In the genomic region with DNA sequence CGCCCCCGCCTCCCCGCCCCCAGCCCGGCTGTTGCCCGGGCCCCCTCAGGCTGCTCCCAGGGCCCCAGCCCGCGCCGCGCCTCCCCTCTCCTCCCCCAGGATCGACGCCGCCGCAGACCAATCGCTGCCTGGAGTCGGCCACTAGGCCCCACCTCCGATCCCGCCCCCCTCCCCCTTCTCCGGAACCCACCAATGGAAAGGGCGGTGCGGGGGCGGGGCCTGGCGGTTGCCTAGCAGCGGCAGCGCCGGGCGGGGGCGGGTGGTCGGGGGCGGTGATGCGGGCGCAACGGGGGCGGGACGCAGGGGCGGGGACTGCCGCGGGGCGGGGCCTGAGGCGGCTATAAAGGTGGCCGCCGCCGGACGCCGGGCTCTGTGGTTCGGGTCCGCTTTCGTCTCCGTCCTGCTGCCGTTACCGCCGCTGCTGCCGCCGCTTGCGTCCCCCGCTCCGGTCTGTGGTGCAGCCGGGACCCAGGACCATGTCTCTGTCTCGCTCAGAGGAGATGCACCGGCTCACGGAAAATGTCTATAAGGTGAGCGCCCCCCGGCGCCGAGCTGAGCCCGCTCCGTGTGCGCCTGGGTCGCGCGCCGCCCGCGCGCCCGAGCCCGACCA, we compare ENCODE assay signal across 8 cellular contexts. TPM values are rescaled to one million over a fixed set of nuclear protein-coding genes. Genes with fewer than 3 reads are reported as not detected.
DNase-seq lines count a peak whose midpoint lies in the region; ATAC-seq and TF ChIP-seq lines count a peak whose summit lies in the region.

A gene with protein sequence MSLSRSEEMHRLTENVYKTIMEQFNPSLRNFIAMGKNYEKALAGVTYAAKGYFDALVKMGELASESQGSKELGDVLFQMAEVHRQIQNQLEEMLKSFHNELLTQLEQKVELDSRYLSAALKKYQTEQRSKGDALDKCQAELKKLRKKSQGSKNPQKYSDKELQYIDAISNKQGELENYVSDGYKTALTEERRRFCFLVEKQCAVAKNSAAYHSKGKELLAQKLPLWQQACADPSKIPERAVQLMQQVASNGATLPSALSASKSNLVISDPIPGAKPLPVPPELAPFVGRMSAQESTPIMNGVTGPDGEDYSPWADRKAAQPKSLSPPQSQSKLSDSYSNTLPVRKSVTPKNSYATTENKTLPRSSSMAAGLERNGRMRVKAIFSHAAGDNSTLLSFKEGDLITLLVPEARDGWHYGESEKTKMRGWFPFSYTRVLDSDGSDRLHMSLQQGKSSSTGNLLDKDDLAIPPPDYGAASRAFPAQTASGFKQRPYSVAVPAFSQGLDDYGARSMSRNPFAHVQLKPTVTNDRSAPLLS (plus strand): TSS at position 373 of the 610 bp plus-strand sequence. CDS start 104 bp downstream, at position 477.

- no peaks in the 10 kb centered on the region for H3K36me3 Mint-ChIP-seq in activated CD4-positive, alpha-beta T cell treated with anti-CD3 and anti-CD28 coated beads, Interleukin-2, amount 10 ng/mL, durations not matched to agents 24 days and 14 days (ENCODE audit: low read depth)

- no peaks in the 10 kb centered on the region for H3K36me3 ChIP-seq in colonic mucosa

- intact Hi-C loops in activated CD4-positive, alpha-beta T cell treated with anti-CD3 and anti-CD28 coated beads, Interleukin-2, amount 10 ng/mL, durations not matched to agents 24 days and 14 days (cut with micrococcal nuclease): no loop called here
- intact Hi-C loops in colonic mucosa (cut with DNase I) (no loop called here), left colon (cut with DNase I, micrococcal nuclease) (no loop called here)

- H3K4me1 ChIP-seq in colonic mucosa: no peaks in the 10 kb centered on the region

- H3K9me3 ChIP-seq in colonic mucosa: no peaks in the 10 kb centered on the region

- no peaks in the 10 kb centered on the region for H3K9me3 Mint-ChIP-seq in activated CD4-positive, alpha-beta T cell treated with anti-CD3 and anti-CD28 coated beads, Interleukin-2, amount 10 ng/mL, durations not matched to agents 24 days and 14 days

- DNase-seq in ACHN (peak; percentile 90), NCI-H446 treated with DMSO at 0.1 percent for 48 hours (lab: John Stamatoyannopoulos, UW) (peak; percentile 90), colonic mucosa (peak; percentile 98), left colon (peak; percentile 96 to 99)
- peak; percentile 97 for DNase-seq in activated CD4-positive, alpha-beta T cell treated with anti-CD3 and anti-CD28 coated beads, Interleukin-2, amount 10 ng/mL, durations not matched to agents 24 days and 14 days
- peak; percentile 98 to 99 for DNase-seq in stimulated activated CD4-positive, alpha-beta T cell treated with anti-CD3 and anti-CD28 coated beads, Interleukin-1b, Interleukin-23, amount 100 ng/mL, for 1 hour (ENCODE audit: low read depth in 2 of 2)

- H3K9ac ChIP-seq in colonic mucosa (ENCODE audit: low read depth in 2 of 2, low read length in 2 of 2): peak within 1 kb of the TSS; percentile 63 to 75

- H3K4me3 ChIP-seq in colonic mucosa: peak within 1 kb of the TSS; percentile 63

- H3K4me3 Mint-ChIP-seq in activated CD4-positive, alpha-beta T cell treated with anti-CD3 and anti-CD28 coated beads, Interleukin-2, amount 10 ng/mL, durations not matched to agents 24 days and 14 days: peak within 1 kb of the TSS; percentile 85

- H3K27me3 ChIP-seq in colonic mucosa: no peaks in the 10 kb centered on the region

- H3K27ac Mint-ChIP-seq in activated CD4-positive, alpha-beta T cell treated with anti-CD3 and anti-CD28 coated beads, Interleukin-2, amount 10 ng/mL, durations not matched to agents 24 days and 14 days: peak within 1 kb of the TSS; percentile 79

- H3K27ac ChIP-seq in colonic mucosa: no peak within 1 kb of the TSS

- peaks cover 9% of the 10 kb centered on the region for H3K4me1 Mint-ChIP-seq in activated CD4-positive, alpha-beta T cell treated with anti-CD3 and anti-CD28 coated beads, Interleukin-2, amount 10 ng/mL, durations not matched to agents 24 days and 14 days

- in situ Hi-C loops in ACHN (cut with HindIII; ENCODE audit: low pct_ligation_motif_present, low pct_unique_long_range_greater_than_20kb, low sequenced_read_pairs): no loop called here

- peaks cover 42% of the 10 kb centered on the region for H3K27me3 Mint-ChIP-seq in activated CD4-positive, alpha-beta T cell treated with anti-CD3 and anti-CD28 coated beads, Interleukin-2, amount 10 ng/mL, durations not matched to agents 24 days and 14 days

- ATAC-seq in GM18870 (IDR thresholded peaks at IDR 0.05; ENCODE audit: unreplicated experiment) (peak; percentile 42), HG03354 (IDR thresholded peaks at IDR 0.05; ENCODE audit: poor library complexity, severe bottlenecking, unreplicated experiment) (peak; percentile 62), left colon (peak; percentile 73)

- no peak for TF ChIP-seq CTCF in colonic mucosa (IDR thresholded peaks at IDR 0.05)

RNA-seq across cellular contexts. Expression of the gene that starts here (rescaled TPM):
- 4.4 and 5.5 TPM in 2 replicates for total RNA-seq in activated CD4-positive, alpha-beta T cell treated with anti-CD3 and anti-CD28 coated beads, Interleukin-2, amount 10 ng/mL, durations not matched to agents 24 days and 14 days
- total RNA-seq in colonic mucosa: 10 to 100 TPM; 14.7 to 22.7 TPM
- total RNA-seq in left colon: 10 to 100 TPM; 20.8 to 22.7 TPM
